9 cellular contexts compared by ENCODE assay signal in genomic region chr19:45994456-45994988, GRCh38. TPM values are rescaled to one million over a fixed set of nuclear protein-coding genes. Genes with fewer than 3 reads are reported as not detected.
A peak's percentile ranks its signal among the peaks of the same experiment; 100 is the strongest.
DNase-seq lines count a peak whose midpoint lies in the region; ATAC-seq and TF ChIP-seq lines count a peak whose summit lies in the region.
"Had no signal": no experiment of that assay in that cellular context is flagged by ENCODE, and none has a peak within 500 bp of the region (broad histone marks: within the 10 kb centered on the region; RNA-seq: fewer than 3 reads in every experiment).

No MANE protein-coding gene starts in this region.

- peak; percentile 2 for ATAC-seq in activated CD4-positive, alpha-beta T cell treated with anti-CD3 and anti-CD28 coated beads for 36 hours
- peak; percentile 0 for ATAC-seq in activated B cell treated with CpG ODN at 0.5 μM for 24 hours (ENCODE audit: low read depth)

- H3K27ac ChIP-seq in urinary bladder (ENCODE audit: low read depth): no peak overlapping the region

- peaks cover 10% of the 10 kb centered on the region for H3K36me3 Mint-ChIP-seq in activated CD4-positive, alpha-beta T cell treated with anti-CD3 and anti-CD28 coated beads for 36 hours (ENCODE audit: low read depth)
- peaks cover 2% of the 10 kb centered on the region for H3K36me3 Mint-ChIP-seq in activated CD4-positive, alpha-beta T cell treated with anti-CD3 and anti-CD28 coated beads, Interleukin-2, amount 10 ng/mL, durations not matched to agents 24 days and 14 days (ENCODE audit: low read depth)
- peaks cover 7% of the 10 kb centered on the region for H3K36me3 Mint-ChIP-seq in activated B cell treated with CpG ODN at 0.5 μM for 24 hours (ENCODE audit: low read depth)

- H3K4me3 ChIP-seq in kidney epithelial cell (ENCODE audit: low read depth, low read length) (peak overlapping the region; percentile 53), urinary bladder (ENCODE audit: low read depth, low read length) (peak overlapping the region; percentile 24)

- no peaks in the 10 kb centered on the region for H3K9me3 Mint-ChIP-seq in activated CD4-positive, alpha-beta T cell treated with anti-CD3 and anti-CD28 coated beads for 36 hours (ENCODE audit: low read depth)
- H3K9me3 Mint-ChIP-seq in activated CD4-positive, alpha-beta T cell treated with anti-CD3 and anti-CD28 coated beads, Interleukin-2, amount 10 ng/mL, durations not matched to agents 24 days and 14 days: no peaks in the 10 kb centered on the region
- no peaks in the 10 kb centered on the region for H3K9me3 Mint-ChIP-seq in activated B cell treated with CpG ODN at 0.5 μM for 24 hours

- H3K27me3 ChIP-seq in kidney epithelial cell (ENCODE audit: control insufficient read depth, insufficient read depth, low read length): no peaks in the 10 kb centered on the region

- POLR2A ChIA-PET in activated CD4-positive, alpha-beta T cell treated with anti-CD3 and anti-CD28 coated beads for 36 hours (lab: Charles Lee): interaction anchor here (1.0 kb wide), 2 partner anchors 92 to 131 kb away, joined by 3 to 4 read pairs; partner anchors contain the start of gene SYMPK
- POLR2A ChIA-PET in activated B cell treated with CpG ODN at 0.5 μM for 24 hours (lab: Charles Lee): interaction anchor here (1.0 to 1.4 kb wide), 5 partner anchors 15 to 903 kb away, joined by 4 to 7 read pairs (median 4); partner anchors contain the start of genes IRF2BP1 and SIX5

- peaks cover 5% of the 10 kb centered on the region for H3K27me3 Mint-ChIP-seq in activated CD4-positive, alpha-beta T cell treated with anti-CD3 and anti-CD28 coated beads for 36 hours
- peaks cover 9% of the 10 kb centered on the region for H3K27me3 Mint-ChIP-seq in activated CD4-positive, alpha-beta T cell treated with anti-CD3 and anti-CD28 coated beads, Interleukin-2, amount 10 ng/mL, durations not matched to agents 24 days and 14 days
- peaks cover 21% of the 10 kb centered on the region for H3K27me3 Mint-ChIP-seq in activated B cell treated with CpG ODN at 0.5 μM for 24 hours

- no peak overlapping the region for H3K4me3 Mint-ChIP-seq in activated CD4-positive, alpha-beta T cell treated with anti-CD3 and anti-CD28 coated beads for 36 hours
- H3K4me3 Mint-ChIP-seq in activated CD4-positive, alpha-beta T cell treated with anti-CD3 and anti-CD28 coated beads, Interleukin-2, amount 10 ng/mL, durations not matched to agents 24 days and 14 days: no peak overlapping the region
- H3K4me3 Mint-ChIP-seq in activated B cell treated with CpG ODN at 0.5 μM for 24 hours: no peak overlapping the region

- peaks cover 16% of the 10 kb centered on the region for H3K4me1 Mint-ChIP-seq in activated CD4-positive, alpha-beta T cell treated with anti-CD3 and anti-CD28 coated beads for 36 hours
- H3K4me1 Mint-ChIP-seq in activated CD4-positive, alpha-beta T cell treated with anti-CD3 and anti-CD28 coated beads, Interleukin-2, amount 10 ng/mL, durations not matched to agents 24 days and 14 days: peaks cover 15% of the 10 kb centered on the region
- peaks cover 18% of the 10 kb centered on the region for H3K4me1 Mint-ChIP-seq in activated B cell treated with CpG ODN at 0.5 μM for 24 hours

- H3K27ac Mint-ChIP-seq in activated CD4-positive, alpha-beta T cell treated with anti-CD3 and anti-CD28 coated beads for 36 hours: no peak overlapping the region
- H3K27ac Mint-ChIP-seq in activated CD4-positive, alpha-beta T cell treated with anti-CD3 and anti-CD28 coated beads, Interleukin-2, amount 10 ng/mL, durations not matched to agents 24 days and 14 days: no peak overlapping the region
- no peak overlapping the region for H3K27ac Mint-ChIP-seq in activated B cell treated with CpG ODN at 0.5 μM for 24 hours

- CTCF ChIA-PET in activated CD4-positive, alpha-beta T cell treated with anti-CD3 and anti-CD28 coated beads for 36 hours (lab: Charles Lee): interaction anchor here (0.6 to 2.2 kb wide), 10 partner anchors 9 to 436 kb away, joined by 3 to 8 read pairs (median 4); partner anchors contain the start of gene MYPOP
- CTCF ChIA-PET in activated B cell treated with CpG ODN at 0.5 μM for 24 hours (lab: Charles Lee): interaction anchor here (0.9 to 1.0 kb wide), 2 partner anchors 22 to 23 kb away, joined by 5 to 6 read pairs; no protein-coding TSS in a partner anchor

- DNase-seq in activated CD4-positive, alpha-beta T cell treated with anti-CD3 and anti-CD28 coated beads for 36 hours: no peak
- no peak for DNase-seq in activated CD4-positive, alpha-beta T cell treated with anti-CD3 and anti-CD28 coated beads, Interleukin-2, amount 10 ng/mL, durations not matched to agents 24 days and 14 days
- DNase-seq in activated B cell treated with CpG ODN at 0.5 μM for 24 hours: no peak
- no peak for DNase-seq in kidney epithelial cell (ENCODE audit: low read depth)
- DNase-seq in DMS79 (lab: John Stamatoyannopoulos, UW): no peak
- DNase-seq in NCI-H1092 treated with DMSO at 0.1 percent for 48 hours (lab: John Stamatoyannopoulos, UW): no peak
- no peak for DNase-seq in A172 (ENCODE audit: low spot score)

- TF ChIP-seq CTCF in activated B cell treated with CpG ODN at 0.5 μM for 24 hours (IDR thresholded peaks at IDR 0.05) (no peak), kidney epithelial cell (IDR thresholded peaks at IDR 0.05; ENCODE audit: insufficient read depth, low read length, poor library complexity, severe bottlenecking) (no peak)

- intact Hi-C loops in activated CD4-positive, alpha-beta T cell treated with anti-CD3 and anti-CD28 coated beads for 36 hours (cut with DNase I, micrococcal nuclease): no loop called here
- intact Hi-C loops in activated CD4-positive, alpha-beta T cell treated with anti-CD3 and anti-CD28 coated beads, Interleukin-2, amount 10 ng/mL, durations not matched to agents 24 days and 14 days (cut with micrococcal nuclease): loop anchor here (2.0 kb wide), 1 partner anchor 202 kb away; the partner anchor contains the start of gene DMWD
- intact Hi-C loops in activated B cell treated with CpG ODN at 0.5 μM for 24 hours (cut with micrococcal nuclease): loop anchor here (2.0 kb wide), 3 partner anchors 68 to 1354 kb away; partner anchors contain the start of genes DACT3 and DHX34

- WGBS in urinary bladder: 8% methylated on average over 8 of the region's 8 CpGs

- no peaks in the 10 kb centered on the region for H3K36me3 ChIP-seq in kidney epithelial cell (ENCODE audit: control insufficient read depth, insufficient read depth, low read length)
- H3K36me3 ChIP-seq in urinary bladder (ENCODE audit: insufficient read depth): no peaks in the 10 kb centered on the region

- H3K4me1 ChIP-seq in urinary bladder (ENCODE audit: insufficient read depth): peaks cover 3% of the 10 kb centered on the region

RNA-seq across cellular contexts. Expression of gene CCDC61, which starts 0.7 kb away (rescaled TPM):
- total RNA-seq in activated CD4-positive, alpha-beta T cell treated with anti-CD3 and anti-CD28 coated beads for 36 hours: 10 to 100 TPM; 22.4 to 26.2 TPM
- total RNA-seq in activated CD4-positive, alpha-beta T cell treated with anti-CD3 and anti-CD28 coated beads, Interleukin-2, amount 10 ng/mL, durations not matched to agents 24 days and 14 days: 23.1 and 30.1 TPM in 2 replicates
- 24.9 and 26.9 TPM in 2 replicates for total RNA-seq in activated B cell treated with CpG ODN at 0.5 μM for 24 hours
- 7.1 and 9.7 TPM in 2 replicates for total RNA-seq in kidney epithelial cell
- 3.2 TPM for total RNA-seq in urinary bladder
- 19.6 TPM for polyA plus RNA-seq in urinary bladder
- total RNA-seq in A172 (2014; rRNA removed; shearing (Covaris generic)): 2.4 and 3.1 TPM in 2 replicates

RNA-seq across cellular contexts. Expression of gene NOVA2, which starts 20.9 kb away (rescaled TPM):
- total RNA-seq in activated CD4-positive, alpha-beta T cell treated with anti-CD3 and anti-CD28 coated beads for 36 hours: under 1 TPM; 0.02 to 0.09 TPM
- not detected in 2 replicates for total RNA-seq in activated CD4-positive, alpha-beta T cell treated with anti-CD3 and anti-CD28 coated beads, Interleukin-2, amount 10 ng/mL, durations not matched to agents 24 days and 14 days
- not detected in 2 replicates for total RNA-seq in activated B cell treated with CpG ODN at 0.5 μM for 24 hours
- under 0.01 TPM in 1 of 2 replicates, not detected in the other for total RNA-seq in kidney epithelial cell
- total RNA-seq in urinary bladder: 1.2 TPM
- polyA plus RNA-seq in urinary bladder: 2.2 TPM
- 0.17 and 0.53 TPM in 2 replicates for total RNA-seq in A172 (2014; rRNA removed; shearing (Covaris generic))
- total RNA-seq: activated CD8-positive, alpha-beta memory T cell treated with anti-CD3 and anti-CD28 coated beads for 36 hours had no signal

RNA-seq across cellular contexts. Expression of gene PGLYRP1, which starts 28.3 kb away (rescaled TPM):
- not detected for total RNA-seq in activated CD4-positive, alpha-beta T cell treated with anti-CD3 and anti-CD28 coated beads for 36 hours
- not detected in 2 replicates for total RNA-seq in activated CD4-positive, alpha-beta T cell treated with anti-CD3 and anti-CD28 coated beads, Interleukin-2, amount 10 ng/mL, durations not matched to agents 24 days and 14 days
- not detected in 2 replicates for total RNA-seq in activated B cell treated with CpG ODN at 0.5 μM for 24 hours
- total RNA-seq in kidney epithelial cell: not detected in 2 replicates
- not detected for total RNA-seq in urinary bladder
- polyA plus RNA-seq in urinary bladder: 0.18 TPM
- total RNA-seq in A172 (2014; rRNA removed; shearing (Covaris generic)): not detected in 2 replicates
- total RNA-seq: activated CD8-positive, alpha-beta memory T cell treated with anti-CD3 and anti-CD28 coated beads for 36 hours had no signal

RNA-seq across cellular contexts. Expression of gene IGFL4, which starts 46.3 kb away (rescaled TPM):
- not detected for total RNA-seq in activated CD4-positive, alpha-beta T cell treated with anti-CD3 and anti-CD28 coated beads for 36 hours
- total RNA-seq in activated CD4-positive, alpha-beta T cell treated with anti-CD3 and anti-CD28 coated beads, Interleukin-2, amount 10 ng/mL, durations not matched to agents 24 days and 14 days: not detected in 2 replicates
- total RNA-seq in activated B cell treated with CpG ODN at 0.5 μM for 24 hours: not detected in 2 replicates
- total RNA-seq in kidney epithelial cell: not detected in 2 replicates
- 0.21 TPM for total RNA-seq in urinary bladder
- not detected for polyA plus RNA-seq in urinary bladder
- total RNA-seq in A172 (2014; rRNA removed; shearing (Covaris generic)): not detected in 2 replicates
- total RNA-seq: activated CD8-positive, alpha-beta memory T cell treated with anti-CD3 and anti-CD28 coated beads for 36 hours had no signal

Comparison
In these comparisons a context has a peak if more than half of its experiments do, and no peak if none do; other contexts are left out.
1. intact Hi-C loops: an anchor here in activated CD4-positive, alpha-beta T cell treated with anti-CD3 and anti-CD28 coated beads, Interleukin-2, amount 10 ng/mL, durations not matched to agents 24 days and 14 days (2.0 kb wide) and activated B cell treated with CpG ODN at 0.5 μM for 24 hours (2.0 kb wide); none called in activated CD4-positive, alpha-beta T cell treated with anti-CD3 and anti-CD28 coated beads for 36 hours.